Comparison of ENCODE assay signal across 1 cellular context in genomic region chr4:185142911-185143595, GRCh38.
TF ChIP-seq lines count a peak whose summit lies in the region.

TSS of gene SLC25A4 (plus strand) at chr4:185143266. CDS start at chr4:185143373, 107 bp downstream.

TF ChIP-seq in HepG2, 621 proteins besides CTCF, POLR2A, EP300 and RAD21 (continued from another document and continues in another):
- TF ChIP-seq SMAD3 (CRISPR knock-in tag; IDR thresholded peaks at IDR 0.05): peak; percentile 89; the same call in 1 of the 2 replicates
- peak; percentile 14; the same call in 1 of the 2 replicates for TF ChIP-seq ZNF280B (CRISPR knock-in tag; IDR thresholded peaks at IDR 0.05; ENCODE audit: borderline replicate concordance)
- TF ChIP-seq ZNF558 (CRISPR knock-in tag; IDR thresholded peaks at IDR 0.05; ENCODE audit: borderline replicate concordance): no peak; the same call in 1 of the 2 replicates
- TF ChIP-seq ZNF639 (CRISPR knock-in tag; conservative IDR thresholded peaks at IDR 0.05): no peak; the same call in 1 of the 2 replicates
- TF ChIP-seq RERE (CRISPR knock-in tag; IDR thresholded peaks at IDR 0.05; ENCODE audit: low read depth): 0 out of 2 replicates have a peak, but pooled peaks have one; percentile 51
- TF ChIP-seq NKX3-1 (CRISPR knock-in tag; IDR thresholded peaks at IDR 0.05): peak; percentile 42; the same call in 1 of the 2 replicates
- TF ChIP-seq IKZF5 (CRISPR knock-in tag; IDR thresholded peaks at IDR 0.05): peak; percentile 64; the same call in 1 of the 2 replicates
- TF ChIP-seq HNRNPK (IDR thresholded peaks at IDR 0.05; ENCODE audit: low read depth, low read length, poor library complexity, severe bottlenecking): peak; percentile 67
- TF ChIP-seq RBM22 (optimal IDR thresholded peaks at IDR 0.05; ENCODE audit: low read length): no peak
- TF ChIP-seq ZNF609 (CRISPR knock-in tag; IDR thresholded peaks at IDR 0.05; ENCODE audit: borderline replicate concordance): no peak
- TF ChIP-seq USF2 (IDR thresholded peaks at IDR 0.05; ENCODE audit: low read depth, low read length): no peak
- no peak for TF ChIP-seq USF2 (CRISPR knock-in tag; IDR thresholded peaks at IDR 0.05; ENCODE audit: borderline replicate concordance)
- TF ChIP-seq ZNF143 (CRISPR knock-in tag; IDR thresholded peaks at IDR 0.05): no peak
- no peak; the same call in 1 of the 2 replicates for TF ChIP-seq ZNF761 (CRISPR knock-in tag; conservative IDR thresholded peaks at IDR 0.05)
- TF ChIP-seq KDM4B (CRISPR knock-in tag; IDR thresholded peaks at IDR 0.05): no peak
- 0 out of 2 replicates have a peak, but pooled peaks have one; percentile 84 for TF ChIP-seq ZNF513 (CRISPR knock-in tag; conservative IDR thresholded peaks at IDR 0.05)
- no peak for TF ChIP-seq CEBPZ (IDR thresholded peaks at IDR 0.05; ENCODE audit: low read length)
- TF ChIP-seq NR2F1 (CRISPR knock-in tag; IDR thresholded peaks at IDR 0.05): peak in 1 of 2 experiments; percentile 75
- 0 out of 2 replicates have a peak, but pooled peaks have one; percentile 65 for TF ChIP-seq ZIK1 (CRISPR knock-in tag; IDR thresholded peaks at IDR 0.05; ENCODE audit: borderline replicate concordance, low read depth)
- peak; percentile 86 for TF ChIP-seq HDAC1 (CRISPR knock-in tag; IDR thresholded peaks at IDR 0.05)
- peak; percentile 80 for TF ChIP-seq UBTF (CRISPR knock-in tag; IDR thresholded peaks at IDR 0.05)
- peak; percentile 69 for TF ChIP-seq GATA4 (IDR thresholded peaks at IDR 0.05; ENCODE audit: borderline replicate concordance, low read depth)
